In the genomic region with DNA sequence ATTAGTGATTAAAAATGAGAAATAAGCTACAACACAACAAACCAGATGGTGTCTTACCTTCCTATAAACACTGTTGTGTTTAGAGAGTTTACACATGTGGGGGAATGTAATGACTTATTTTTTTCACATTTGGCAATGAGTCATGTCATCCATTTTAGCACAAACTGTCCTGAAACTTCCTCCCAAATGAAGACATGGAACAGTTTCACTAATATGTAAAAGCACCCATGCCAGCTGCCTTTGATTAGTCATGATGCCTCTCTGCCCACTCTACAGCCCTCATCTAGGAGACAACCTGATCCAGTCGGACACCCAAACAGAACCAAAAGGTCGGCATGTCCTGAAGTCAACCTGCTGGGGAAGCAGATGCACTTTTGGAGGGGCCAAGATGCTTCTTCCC, we compare ENCODE assay signal across 19 cellular contexts.
DNase-seq lines count a peak whose midpoint lies in the region; ATAC-seq and TF ChIP-seq lines count a peak whose summit lies in the region.
"Had no signal": no experiment of that assay in that cellular context is flagged by ENCODE, and none has a peak within 500 bp of the region (broad histone marks: within the 10 kb centered on the region; RNA-seq: fewer than 3 reads in every experiment).

No MANE protein-coding gene starts in this region.

- H3K9me3 ChIP-seq in IMR-90 (ENCODE audit: control insufficient read depth, insufficient read depth, low read length) = peaks cover 2% of the 10 kb centered on the region; the same call in 1 of the 2 replicates
- peaks cover 7% of the 10 kb centered on the region; the same call in 1 of the 2 replicates for H3K9me3 ChIP-seq in Karpas-422 (ENCODE audit: low read length)
- no peaks in the 10 kb centered on the region for H3K9me3 ChIP-seq in OCI-LY7 (ENCODE audit: low read length)
- peaks cover 7 to 9% of the 10 kb centered on the region in 2 donors for H3K9me3 ChIP-seq in neuronal stem cell (replicated peaks in 1 of 2; ENCODE audit: control insufficient read depth in 2 of 2, insufficient read depth in 1 of 2, low read depth in 1 of 2, low read length in 2 of 2)

- H3K4me3 ChIP-seq in IMR-90 (ENCODE audit: insufficient read depth, low read depth, low read length) (no peak overlapping the region), Karpas-422 (ENCODE audit: low read length) (no peak overlapping the region), OCI-LY7 (ENCODE audit: low read depth, low read length, poor library complexity, severe bottlenecking) (no peak overlapping the region), neuronal stem cell (ENCODE audit: low read length in 2 of 2) (no peak overlapping the region)
- H3K4me3 ChIP-seq: PC-9, SK-N-MC had no signal

- no peak overlapping the region for H3K56ac ChIP-seq in IMR-90 (ENCODE audit: extremely low read depth, insufficient read depth, low read length)

- H3K9me1 ChIP-seq in IMR-90 (ENCODE audit: insufficient read depth, low read length) = peaks cover 9% of the 10 kb centered on the region; the same call in 1 of the 2 replicates

- H2AK9ac ChIP-seq in IMR-90 (replicated peaks; ENCODE audit: low read depth, low read length, poor library complexity) = no peak overlapping the region

- no peak overlapping the region for H2BK12ac ChIP-seq in neuronal stem cell (ENCODE audit: low read length)

- no peak overlapping the region for H3K4me2 ChIP-seq in IMR-90 (ENCODE audit: low read depth, low read length)
- H3K4me2 ChIP-seq in Karpas-422 (ENCODE audit: low read depth, low read length, poor library complexity, severe bottlenecking) = no peak overlapping the region
- no peak overlapping the region for H3K4me2 ChIP-seq in OCI-LY7 (ENCODE audit: low read length)
- no peak overlapping the region for H3K4me2 ChIP-seq in neuronal stem cell (ENCODE audit: insufficient read depth, low read length, poor library complexity, severe bottlenecking)
- H3K4me2 ChIP-seq: PC-9 had no signal

- CTCF ChIA-PET in IMR-90 (lab: Yijun Ruan, JAX) (no interaction called here), OCI-LY7 (lab: Charles Lee; ENCODE audit: unreplicated experiment) (no interaction called here)

- H3K4me3 Mint-ChIP-seq in chondrocyte (ENCODE audit: unreplicated experiment) = no peak overlapping the region
- H3K4me3 Mint-ChIP-seq: B cell; CD8-positive, alpha-beta T cell; H9 had no signal

- peak; percentile 35; the same call in 1 of the 2 replicates for ATAC-seq in IMR-90 (ENCODE audit: low read depth)
- ATAC-seq: CD8-positive, alpha-beta T cell; Right ventricle myocardium inferior had no signal

- H3K9me2 ChIP-seq in Karpas-422 (replicated peaks; ENCODE audit: insufficient read depth, low read length) = no peaks in the 10 kb centered on the region
- no peaks in the 10 kb centered on the region for H3K9me2 ChIP-seq in OCI-LY7 (ENCODE audit: insufficient read depth, low read length)

- H3K14ac ChIP-seq in IMR-90 (replicated peaks; ENCODE audit: low read depth, low read length) = 0 out of 2 replicates have a peak overlapping the region, but pooled peaks have one; percentile 56
- no peak overlapping the region for H3K14ac ChIP-seq in neuronal stem cell (ENCODE audit: low read length)

- H2BK15ac ChIP-seq in IMR-90 (ENCODE audit: low read depth, low read length) (no peak overlapping the region), neuronal stem cell (ENCODE audit: low read length) (no peak overlapping the region)

- no TSS peak for BruUV-seq in IMR-90 (replicated peaks; lab: Mats Ljungman, UMichigan)
- no TSS peak for BruUV-seq in OCI-LY7 (replicated peaks; lab: Mats Ljungman, UMichigan)

- in situ Hi-C loops in IMR-90 (cut with MboI; ENCODE audit: low sequenced_read_pairs) = no loop called here

- TF ChIP-seq CTCF in IMR-90 (conservative IDR thresholded peaks at IDR 0.05; ENCODE audit: low read depth, low read length) (no peak), chondrocyte (IDR thresholded peaks at IDR 0.05) (no peak), OCI-LY7 (conservative IDR thresholded peaks at IDR 0.05; ENCODE audit: low read length) (no peak)

- no peak overlapping the region for H2AFZ ChIP-seq in IMR-90 (replicated peaks; ENCODE audit: low read length, poor library complexity)
- no peak overlapping the region for H2AFZ ChIP-seq in Karpas-422 (ENCODE audit: low read length)
- H2AFZ ChIP-seq in OCI-LY7 (ENCODE audit: low read length) = no peak overlapping the region
- no peak overlapping the region for H2AFZ ChIP-seq in neuronal stem cell (ENCODE audit: low read length)
- H2AFZ ChIP-seq: PC-9 had no signal

- H3K18ac ChIP-seq in IMR-90 (ENCODE audit: low read depth, low read length) (no peak overlapping the region), neuronal stem cell (ENCODE audit: low read length) (no peak overlapping the region)

- H4K91ac ChIP-seq in IMR-90 (ENCODE audit: insufficient read depth, low read depth, low read length) (no peak overlapping the region), neuronal stem cell (ENCODE audit: low read depth, low read length, poor library complexity) (no peak overlapping the region)

- no peak overlapping the region for H3K9ac ChIP-seq in IMR-90 (ENCODE audit: low read depth, low read length)
- H3K9ac ChIP-seq in Karpas-422 (ENCODE audit: low read length) = no peak overlapping the region
- no peak overlapping the region for H3K9ac ChIP-seq in neuronal stem cell (ENCODE audit: low read depth, low read length, poor library complexity)

- no peak overlapping the region for H4K5ac ChIP-seq in IMR-90 (ENCODE audit: low read depth, low read length)

- H3K36me3 ChIP-seq in IMR-90 (ENCODE audit: control insufficient read depth, insufficient read depth, low read length) = peaks cover 2% of the 10 kb centered on the region; the same call in 1 of the 2 replicates
- H3K36me3 ChIP-seq in Karpas-422 (ENCODE audit: insufficient read depth, low read length) = no peaks in the 10 kb centered on the region
- no peaks in the 10 kb centered on the region for H3K36me3 ChIP-seq in OCI-LY7 (ENCODE audit: insufficient read depth, low read length)
- peaks cover 0 to 6% of the 10 kb centered on the region in 2 donors for H3K36me3 ChIP-seq in neuronal stem cell (replicated peaks in 1 of 2; ENCODE audit: control insufficient read depth in 2 of 2, insufficient read depth in 2 of 2, low read length in 2 of 2)

- intact Hi-C loops in IMR-90 (cut with micrococcal nuclease) = no loop called here
- intact Hi-C loops in OCI-LY7 (cut with micrococcal nuclease; ENCODE audit: unreplicated experiment) = no loop called here

- H3K23ac ChIP-seq in IMR-90 (ENCODE audit: low read depth, low read length) = no peak overlapping the region
- no peak overlapping the region for H3K23ac ChIP-seq in neuronal stem cell (ENCODE audit: low read depth, low read length, poor library complexity)

- H3K27ac ChIP-seq in IMR-90 (ENCODE audit: insufficient read depth, low read length) (no peak overlapping the region), Karpas-422 (ENCODE audit: low read length) (no peak overlapping the region), OCI-LY7 (ENCODE audit: low read depth, low read length, poor library complexity, severe bottlenecking) (no peak overlapping the region), neuronal stem cell (replicated peaks; ENCODE audit: low read length) (no peak overlapping the region)
- H3K27ac ChIP-seq: PC-9, SK-N-MC had no signal

- dilution Hi-C loops in IMR-90 (cut with HindIII; ENCODE audit: low sequenced_read_pairs, unreplicated experiment) = no loop called here

- POLR2A ChIA-PET in IMR-90 (lab: Charles Lee; ENCODE audit: unreplicated experiment) = no interaction called here
- POLR2A ChIA-PET in OCI-LY7 (lab: Charles Lee) = no interaction called here

- H3K4me1 ChIP-seq in IMR-90 (ENCODE audit: control insufficient read depth, insufficient read depth, low read length) = peaks cover 12% of the 10 kb centered on the region
- H3K4me1 ChIP-seq in Karpas-422 (ENCODE audit: low read length) = no peaks in the 10 kb centered on the region
- no peaks in the 10 kb centered on the region for H3K4me1 ChIP-seq in OCI-LY7 (ENCODE audit: insufficient read depth, low read length, poor library complexity, severe bottlenecking)
- peaks cover 14 to 38% of the 10 kb centered on the region in 2 donors for H3K4me1 ChIP-seq in neuronal stem cell (ENCODE audit: control insufficient read depth in 2 of 2, insufficient read depth in 1 of 2, low read depth in 1 of 2, low read length in 2 of 2)

- H2AK5ac ChIP-seq in IMR-90 (ENCODE audit: low read depth, low read length) (peak overlapping the region; percentile 27; the same call in 1 of the 2 replicates), neuronal stem cell (ENCODE audit: low read depth, low read length) (no peak overlapping the region)

- no peak overlapping the region for H2BK5ac ChIP-seq in IMR-90 (ENCODE audit: low read depth, low read length, poor library complexity, severe bottlenecking)
- H2BK5ac ChIP-seq in neuronal stem cell (ENCODE audit: low read length) = no peak overlapping the region

- H2BK20ac ChIP-seq in IMR-90 (ENCODE audit: low read depth, low read length) = no peak overlapping the region

- TF ChIP-seq POLR2A in IMR-90 (IDR thresholded peaks at IDR 0.05; ENCODE audit: low read depth, low read length) = no peak

- H3K79me1 ChIP-seq in IMR-90 (ENCODE audit: low read depth in 1 of 2, low read length in 2 of 2) (peaks cover 13 to 74% of the 10 kb centered on the region in 2 experiments), neuronal stem cell (ENCODE audit: low read depth, low read length) (peaks cover 2% of the 10 kb centered on the region)

- DNase-seq in EL (peak; percentile 54), IMR-90 (peak; percentile 39), chondrocyte (ENCODE audit: low spot score) (no peak), myocyte (ENCODE audit: low read depth) (peak; percentile 26), Karpas-422 (no peak), OCI-LY7 (ENCODE audit: low spot score) (no peak), neuronal stem cell (ENCODE audit: low spot score) (no peak), GDM1 (lab: John Stamatoyannopoulos, UW) (no peak)
- DNase-seq: CD8-positive, alpha-beta T cell; DND-41; H9; NCI-H1048; NCI-H2107; NCI-H345; NCI-H526 treated with DMSO at 0.1 percent for 48 hours; PC-9 had no signal

- H3K27me3 ChIP-seq in IMR-90 (ENCODE audit: control insufficient read depth, insufficient read depth, low read length) (no peaks in the 10 kb centered on the region), Karpas-422 (ENCODE audit: low read length) (no peaks in the 10 kb centered on the region), neuronal stem cell (ENCODE audit: control insufficient read depth in 3 of 3, insufficient read depth in 3 of 3, low read depth in 1 of 3, low read length in 3 of 3) (no peaks in the 10 kb centered on the region)

- H2BK120ac ChIP-seq in IMR-90 (ENCODE audit: low read depth, low read length) (no peak overlapping the region), neuronal stem cell (ENCODE audit: low read depth, low read length) (no peak overlapping the region)

- peaks cover 36% of the 10 kb centered on the region for H3K4me1 Mint-ChIP-seq in chondrocyte (ENCODE audit: low read depth)
- H3K4me1 Mint-ChIP-seq: B cell had no signal

- no peak overlapping the region for H4K8ac ChIP-seq in IMR-90 (ENCODE audit: low read depth in 2 of 2, low read length in 2 of 2)
- no peak overlapping the region for H4K8ac ChIP-seq in neuronal stem cell (ENCODE audit: low read depth, low read length)

- H3K9me3 Mint-ChIP-seq in chondrocyte (ENCODE audit: low read depth) = peaks cover 8% of the 10 kb centered on the region

- no peaks in the 10 kb centered on the region for H3K79me2 ChIP-seq in Karpas-422 (ENCODE audit: low read length)
- H3K79me2 ChIP-seq in OCI-LY7 (ENCODE audit: insufficient read depth, low read depth, low read length) = no peaks in the 10 kb centered on the region

- peaks cover 12% of the 10 kb centered on the region; the same call in 1 of the 2 replicates for H4K20me1 ChIP-seq in IMR-90 (ENCODE audit: insufficient read depth, low read length)
- no peaks in the 10 kb centered on the region for H4K20me1 ChIP-seq in Karpas-422 (ENCODE audit: insufficient read depth, low read depth, low read length)
- no peaks in the 10 kb centered on the region for H4K20me1 ChIP-seq in OCI-LY7 (ENCODE audit: insufficient read depth, low read length)

- H3K36me3 Mint-ChIP-seq in chondrocyte (ENCODE audit: low read depth) = peaks cover 26% of the 10 kb centered on the region
- H3K36me3 Mint-ChIP-seq: CD8-positive, alpha-beta T cell had no signal

- no CpG with 5 or more reads among the region's 2 CpGs for WGBS in IMR-90 (ENCODE audit: extremely low coverage in 2 of 2, insufficient read length in 1 of 2), 2 experiments
- no CpG with 5 or more reads among the region's 2 CpGs for WGBS in neuronal stem cell (ENCODE audit: extremely low coverage in 2 of 2, insufficient read length in 2 of 2, insufficient replicate concordance in 1 of 2), 2 donors

- peak overlapping the region; percentile 36 for H3K27ac Mint-ChIP-seq in chondrocyte (ENCODE audit: unreplicated experiment)
- H3K27ac Mint-ChIP-seq: B cell; CD8-positive, alpha-beta T cell; H9 had no signal

- no peaks in the 10 kb centered on the region for H3K27me3 Mint-ChIP-seq in chondrocyte (ENCODE audit: low read depth)
- H3K27me3 Mint-ChIP-seq: B cell had no signal

- H3K4ac ChIP-seq in IMR-90 (ENCODE audit: low read depth, low read length) (0 out of 2 replicates have a peak overlapping the region, but pooled peaks have one; percentile 13), neuronal stem cell (ENCODE audit: low read length) (no peak overlapping the region)

- TF ChIP-seq RAD21 in IMR-90 (IDR thresholded peaks at IDR 0.05; ENCODE audit: low read length) = no peak

Comparison
In these comparisons a context has a peak if more than half of its experiments do, and no peak if none do; other contexts are left out.
1. DNase-seq: peak in EL (single experiment), IMR-90 (single experiment) and myocyte (single experiment); none in chondrocyte (single experiment), Karpas-422 (single experiment), OCI-LY7 (single experiment), neuronal stem cell (single experiment) and GDM1 (single experiment).